ENCODE assay signal across 35 cellular contexts in the genomic region with DNA sequence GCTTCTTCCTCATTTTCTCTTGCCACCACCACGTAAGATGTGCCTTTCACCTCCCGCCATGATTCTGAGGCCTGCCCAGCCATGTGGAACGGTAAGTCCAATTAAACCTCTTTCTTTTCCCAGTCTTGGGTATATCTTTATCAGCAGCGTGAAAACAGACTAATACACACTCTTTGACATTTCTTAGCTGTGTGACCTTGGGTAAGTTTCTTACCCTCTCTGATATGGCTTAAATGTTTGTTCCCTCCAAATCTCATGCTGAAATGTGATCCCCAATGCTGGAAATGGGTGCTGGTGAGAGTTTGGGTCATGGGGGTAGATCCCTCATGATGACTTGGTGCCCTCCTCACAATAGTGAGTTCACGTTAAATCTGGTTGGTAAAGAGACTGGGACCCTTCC.
DNase-seq lines count a peak whose midpoint lies in the region; ATAC-seq, FAIRE-seq and TF ChIP-seq lines count a peak whose summit lies in the region.
"Had no signal": no experiment of that assay in that cellular context is flagged by ENCODE, and none has a peak within 500 bp of the region (broad histone marks: within the 10 kb centered on the region; RNA-seq: fewer than 3 reads in every experiment).

No MANE protein-coding gene starts in this region.

- dilution Hi-C loops in mammary epithelial cell (cut with HindIII; ENCODE audit: low sequenced_read_pairs) = no loop called here

- no peaks in the 10 kb centered on the region for H3K9me3 Mint-ChIP-seq in activated CD4-positive, alpha-beta T cell treated with anti-CD3 and anti-CD28 coated beads, Interleukin-2, amount 10 ng/mL, durations not matched to agents 24 days and 14 days
- no peaks in the 10 kb centered on the region for H3K9me3 Mint-ChIP-seq in activated CD4-positive, alpha-beta T cell treated with anti-CD3 and anti-CD28 coated beads for 36 hours (ENCODE audit: low read depth)
- no peaks in the 10 kb centered on the region for H3K9me3 Mint-ChIP-seq in MCF 10A (ENCODE audit: unreplicated experiment)
- H3K9me3 Mint-ChIP-seq: CD4-positive, alpha-beta T cell; CD8-positive, alpha-beta T cell had no signal

- no peak for ATAC-seq in activated CD4-positive, alpha-beta T cell treated with anti-CD3 and anti-CD28 coated beads for 36 hours
- ATAC-seq in K562 = no peak
- ATAC-seq in HG03432 (IDR thresholded peaks at IDR 0.05; ENCODE audit: unreplicated experiment) = no peak
- ATAC-seq: CD8-positive, alpha-beta T cell had no signal

- no peak for TF ChIP-seq EP300 in K562 (IDR thresholded peaks at IDR 0.05; ENCODE audit: low read length)
- TF ChIP-seq EP300 in esophagus muscularis mucosa (IDR thresholded peaks at IDR 0.05) = no peak

- BruUV-seq in MCF 10A (replicated peaks; lab: Mats Ljungman, UMichigan) = no TSS peak
- no TSS peak for BruUV-seq in mammary epithelial cell (replicated peaks; lab: Mats Ljungman, UMichigan)
- BruUV-seq in K562 (replicated peaks; lab: Mats Ljungman, UMichigan) = no TSS peak

- H3K27ac ChIP-seq in mammary epithelial cell (ENCODE audit: insufficient read depth, low read depth, low read length) = no peak overlapping the region
- no peak overlapping the region for H3K27ac ChIP-seq in K562 (ENCODE audit: extremely low read depth, low read depth, low read length)
- H3K27ac ChIP-seq in esophagus muscularis mucosa (replicated peaks in 1 of 4) = no peak overlapping the region
- H3K27ac ChIP-seq: 22Rv1; A549; BLaER1; BLaER1 treated with 17β-estradiol and CSF1 and Interleukin-3, amounts not matched to agents 10 nM and 100 nM; C4-2B had no signal

- no peak overlapping the region for H2AFZ ChIP-seq in mammary epithelial cell (ENCODE audit: low read depth, low read length)
- no peak overlapping the region for H2AFZ ChIP-seq in K562 (ENCODE audit: low read depth, low read length)

- H3K36me3 ChIP-seq in mammary epithelial cell (ENCODE audit: insufficient read depth, low read length) = no peaks in the 10 kb centered on the region
- H3K36me3 ChIP-seq in K562 (ENCODE audit: control insufficient read depth, insufficient read depth, low read length) = no peaks in the 10 kb centered on the region
- no peaks in the 10 kb centered on the region for H3K36me3 ChIP-seq in esophagus muscularis mucosa
- H3K36me3 ChIP-seq: BE2C; BLaER1; BLaER1 treated with 17β-estradiol and CSF1 and Interleukin-3, amounts not matched to agents 10 nM and 100 nM had no signal

- DNase-seq in activated CD4-positive, alpha-beta T cell treated with anti-CD3 and anti-CD28 coated beads, Interleukin-2, amount 10 ng/mL, durations not matched to agents 24 days and 14 days = peak; percentile 34
- DNase-seq in activated CD4-positive, alpha-beta T cell treated with anti-CD3 and anti-CD28 coated beads for 36 hours = no peak
- DNase-seq in MCF 10A (ENCODE audit: unreplicated experiment) (no peak), mammary epithelial cell (no peak), K562 (ENCODE audit: extremely low read depth in 1 of 4, low spot score in 3 of 4) (no peak), esophagus muscularis mucosa (ENCODE audit: extremely low spot score) (peak; percentile 50), NCI-H69 (lab: John Stamatoyannopoulos, UW) (no peak)
- DNase-seq: 8988T; ACHN; AML-193; BE2C; C1 segment of cervical spinal cord; Caco-2; Calu3; CD4-positive, alpha-beta memory T cell; CD4-positive, alpha-beta T cell; CD4-positive, CD25-positive, alpha-beta regulatory T cell; CD8-positive, alpha-beta memory T cell; CD8-positive, alpha-beta T cell; COR-L47; DMS 273 treated with DMSO at 0.1 percent for 48 hours; DMS79; DMS79 treated with DMSO at 0.1 percent for 48 hours; DND-41; EL had no signal

- H3K9me1 ChIP-seq in K562 (ENCODE audit: control insufficient read depth, insufficient read depth, low read length) = no peaks in the 10 kb centered on the region

- no peaks in the 10 kb centered on the region for H3K79me2 ChIP-seq in mammary epithelial cell (ENCODE audit: insufficient read depth, low read length)
- H3K79me2 ChIP-seq in K562 (ENCODE audit: control insufficient read depth, insufficient read depth, low read length) = no peaks in the 10 kb centered on the region

- H3K4me1 ChIP-seq in mammary epithelial cell (ENCODE audit: insufficient read depth, low read length) = no peaks in the 10 kb centered on the region
- H3K4me1 ChIP-seq in K562 (replicated peaks in 1 of 2; ENCODE audit: control insufficient read depth in 2 of 2, insufficient read depth in 2 of 2, low read length in 2 of 2) = no peaks in the 10 kb centered on the region
- no peaks in the 10 kb centered on the region for H3K4me1 ChIP-seq in esophagus muscularis mucosa
- H3K4me1 ChIP-seq: A549, BE2C, Caco-2 had no signal

- intact Hi-C loops in activated CD4-positive, alpha-beta T cell treated with anti-CD3 and anti-CD28 coated beads, Interleukin-2, amount 10 ng/mL, durations not matched to agents 24 days and 14 days (cut with micrococcal nuclease) = no loop called here
- intact Hi-C loops in activated CD4-positive, alpha-beta T cell treated with anti-CD3 and anti-CD28 coated beads for 36 hours (cut with DNase I, micrococcal nuclease) = no loop called here
- intact Hi-C loops in MCF 10A (cut with micrococcal nuclease) (loop anchor here (1.0 to 10.0 kb wide), 2 partner anchors 80 to 673 kb away; no protein-coding TSS in a partner anchor), mammary epithelial cell (cut with micrococcal nuclease) (no loop called here), K562 (cut with micrococcal nuclease) (no loop called here), esophagus muscularis mucosa (cut with DNase I) (no loop called here)

- in situ Hi-C loops in mammary epithelial cell (cut with MboI; ENCODE audit: low sequenced_read_pairs in 2 of 2) (no loop called here), K562 (cut with MboI) (no loop called here)

- no peak overlapping the region for H3K27ac Mint-ChIP-seq in activated CD4-positive, alpha-beta T cell treated with anti-CD3 and anti-CD28 coated beads, Interleukin-2, amount 10 ng/mL, durations not matched to agents 24 days and 14 days
- H3K27ac Mint-ChIP-seq in activated CD4-positive, alpha-beta T cell treated with anti-CD3 and anti-CD28 coated beads for 36 hours = no peak overlapping the region
- peak overlapping the region; percentile 1 for H3K27ac Mint-ChIP-seq in MCF 10A (ENCODE audit: low read depth, unreplicated experiment)
- H3K27ac Mint-ChIP-seq: B cell; CD14-positive monocyte; CD4-positive, alpha-beta memory T cell; CD4-positive, alpha-beta T cell; CD4-positive, CD25-positive, alpha-beta regulatory T cell; CD8-positive, alpha-beta memory T cell; CD8-positive, alpha-beta T cell had no signal

- H3K9ac ChIP-seq in mammary epithelial cell (ENCODE audit: insufficient read depth, low read length) = no peak overlapping the region
- H3K9ac ChIP-seq in K562 (ENCODE audit: insufficient read depth in 1 of 2, low read depth in 2 of 2, low read length in 2 of 2) = no peak overlapping the region
- H3K9ac ChIP-seq: BLaER1; BLaER1 treated with 17β-estradiol and CSF1 and Interleukin-3, amounts not matched to agents 10 nM and 100 nM had no signal

- no peak overlapping the region for H3K4me3 ChIP-seq in mammary epithelial cell (replicated peaks in 1 of 3; ENCODE audit: insufficient read depth in 1 of 3, low read depth in 2 of 3, low read length in 3 of 3)
- no peak overlapping the region for H3K4me3 ChIP-seq in K562
- H3K4me3 ChIP-seq in esophagus muscularis mucosa = no peak overlapping the region
- H3K4me3 ChIP-seq: A549; BLaER1; BLaER1 treated with 17β-estradiol and CSF1 and Interleukin-3, amounts not matched to agents 10 nM and 100 nM had no signal

- H3K27me3 ChIP-seq in mammary epithelial cell (ENCODE audit: insufficient read depth, low read length) (no peaks in the 10 kb centered on the region), K562 (ENCODE audit: control insufficient read depth in 2 of 2, insufficient read depth in 2 of 2, low read length in 2 of 2) (peaks cover 16 to 29% of the 10 kb centered on the region in 2 experiments), esophagus muscularis mucosa (peaks cover 0 to 18% (median 0%) of the 10 kb centered on the region in 4 donors)
- H3K27me3 ChIP-seq: BLaER1; BLaER1 treated with 17β-estradiol and CSF1 and Interleukin-3, amounts not matched to agents 10 nM and 100 nM had no signal

- FAIRE-seq in K562 (lab: Jason Lieb, UNC) = no peak
- FAIRE-seq: A204.1, A549, D721Med had no signal

- TF ChIP-seq POLR2A in K562 (conservative IDR thresholded peaks at IDR 0.05) (no peak), esophagus muscularis mucosa (IDR thresholded peaks at IDR 0.05; ENCODE audit: low read depth) (no peak)

- no peaks in the 10 kb centered on the region for H3K36me3 Mint-ChIP-seq in activated CD4-positive, alpha-beta T cell treated with anti-CD3 and anti-CD28 coated beads, Interleukin-2, amount 10 ng/mL, durations not matched to agents 24 days and 14 days (ENCODE audit: low read depth)
- no peaks in the 10 kb centered on the region for H3K36me3 Mint-ChIP-seq in activated CD4-positive, alpha-beta T cell treated with anti-CD3 and anti-CD28 coated beads for 36 hours (ENCODE audit: low read depth)
- H3K36me3 Mint-ChIP-seq in MCF 10A (ENCODE audit: insufficient read depth, unreplicated experiment) = no peaks in the 10 kb centered on the region
- H3K36me3 Mint-ChIP-seq: CD14-positive monocyte; CD4-positive, alpha-beta memory T cell; CD4-positive, CD25-positive, alpha-beta regulatory T cell; CD8-positive, alpha-beta memory T cell; CD8-positive, alpha-beta T cell had no signal

- TF ChIP-seq CTCF in MCF 10A (IDR thresholded peaks at IDR 0.05; ENCODE audit: unreplicated experiment) (no peak), mammary epithelial cell (conservative IDR thresholded peaks at IDR 0.05 in 1 of 2, IDR thresholded peaks at IDR 0.05 in 1 of 2; ENCODE audit: extremely low read depth in 1 of 2, insufficient read depth in 1 of 2, low read depth in 1 of 2, low read length in 2 of 2) (no peak), K562 (IDR thresholded peaks at IDR 0.05 in 2 of 3, conservative IDR thresholded peaks at IDR 0.05 in 1 of 3; ENCODE audit: insufficient read depth in 2 of 3, low read depth in 1 of 3, low read length in 3 of 3) (no peak), esophagus muscularis mucosa (IDR thresholded peaks at IDR 0.05) (no peak)

- H3K27me3 Mint-ChIP-seq in activated CD4-positive, alpha-beta T cell treated with anti-CD3 and anti-CD28 coated beads, Interleukin-2, amount 10 ng/mL, durations not matched to agents 24 days and 14 days = no peaks in the 10 kb centered on the region
- H3K27me3 Mint-ChIP-seq in activated CD4-positive, alpha-beta T cell treated with anti-CD3 and anti-CD28 coated beads for 36 hours = peaks cover 14% of the 10 kb centered on the region
- H3K27me3 Mint-ChIP-seq in MCF 10A (ENCODE audit: insufficient read depth, unreplicated experiment) = peaks cover 9% of the 10 kb centered on the region
- H3K27me3 Mint-ChIP-seq: CD4-positive, CD25-positive, alpha-beta regulatory T cell had no signal

- H3K4me2 ChIP-seq in mammary epithelial cell (ENCODE audit: insufficient read depth, low read depth, low read length) (no peak overlapping the region), K562 (ENCODE audit: insufficient read depth, low read length) (no peak overlapping the region)
- H3K4me2 ChIP-seq: A549; BLaER1; BLaER1 treated with 17β-estradiol and CSF1 and Interleukin-3, amounts not matched to agents 10 nM and 100 nM had no signal

- no peak overlapping the region for H3K4me3 Mint-ChIP-seq in activated CD4-positive, alpha-beta T cell treated with anti-CD3 and anti-CD28 coated beads, Interleukin-2, amount 10 ng/mL, durations not matched to agents 24 days and 14 days
- H3K4me3 Mint-ChIP-seq in activated CD4-positive, alpha-beta T cell treated with anti-CD3 and anti-CD28 coated beads for 36 hours = no peak overlapping the region
- no peak overlapping the region for H3K4me3 Mint-ChIP-seq in MCF 10A (ENCODE audit: unreplicated experiment)
- H3K4me3 Mint-ChIP-seq: B cell; CD14-positive monocyte; CD4-positive, alpha-beta memory T cell; CD4-positive, alpha-beta T cell; CD4-positive, CD25-positive, alpha-beta regulatory T cell; CD8-positive, alpha-beta memory T cell; CD8-positive, alpha-beta T cell had no signal

- POLR2A ChIA-PET in activated CD4-positive, alpha-beta T cell treated with anti-CD3 and anti-CD28 coated beads for 36 hours (lab: Charles Lee) = no interaction called here
- POLR2A ChIA-PET in MCF 10A (lab: Yijun Ruan, JAX) = no interaction called here
- POLR2A ChIA-PET in K562 (lab: Yijun Ruan, JAX) = no interaction called here

- peaks cover 9% of the 10 kb centered on the region for H3K9me3 ChIP-seq in mammary epithelial cell (replicated peaks; ENCODE audit: insufficient read depth, low read length)
- H3K9me3 ChIP-seq in K562 (replicated peaks; ENCODE audit: control insufficient read depth, insufficient read depth, low read depth, low read length) = no peaks in the 10 kb centered on the region
- H3K9me3 ChIP-seq in esophagus muscularis mucosa = no peaks in the 10 kb centered on the region
- H3K9me3 ChIP-seq: A549, BE2C, Caco-2 had no signal

- H4K20me1 ChIP-seq in mammary epithelial cell (ENCODE audit: insufficient read depth, low read length) (no peaks in the 10 kb centered on the region), K562 (replicated peaks; ENCODE audit: control insufficient read depth, insufficient read depth, low read length) (no peaks in the 10 kb centered on the region; the same call in 1 of the 2 replicates)
- H4K20me1 ChIP-seq: BLaER1; BLaER1 treated with 17β-estradiol and CSF1 and Interleukin-3, amounts not matched to agents 10 nM and 100 nM had no signal

- CTCF ChIA-PET in activated CD4-positive, alpha-beta T cell treated with anti-CD3 and anti-CD28 coated beads for 36 hours (lab: Charles Lee) = no interaction called here
- CTCF ChIA-PET in MCF 10A (lab: Yijun Ruan, JAX) = interaction anchor here (1.2 kb wide), 1 partner anchor 8 kb away, joined by 3 read pairs; no protein-coding TSS in a partner anchor
- CTCF ChIA-PET in mammary epithelial cell (lab: Charles Lee; ENCODE audit: low non-redundant PET) = no interaction called here
- CTCF ChIA-PET in K562 (lab: Yijun Ruan, JAX; ENCODE audit: low intra/inter-chr PET ratio) = no interaction called here

- 83% methylated on average over 5 of the region's 5 CpGs for WGBS in mammary epithelial cell (ENCODE audit: low coverage, missing lambda C conversion rate)
- 1% methylated on average over 5 of the region's 5 CpGs for WGBS in K562 (ENCODE audit: insufficient coverage, low coverage, missing lambda C conversion rate)
- WGBS in esophagus muscularis mucosa = 89% methylated on average over 5 of the region's 5 CpGs

- TF ChIP-seq RAD21 in K562 (CRISPR knock-in tag; conservative IDR thresholded peaks at IDR 0.05 in 1 of 2, IDR thresholded peaks at IDR 0.05 in 1 of 2) = no peak

- no peaks in the 10 kb centered on the region for H3K4me1 Mint-ChIP-seq in activated CD4-positive, alpha-beta T cell treated with anti-CD3 and anti-CD28 coated beads, Interleukin-2, amount 10 ng/mL, durations not matched to agents 24 days and 14 days
- H3K4me1 Mint-ChIP-seq in activated CD4-positive, alpha-beta T cell treated with anti-CD3 and anti-CD28 coated beads for 36 hours = no peaks in the 10 kb centered on the region
- no peaks in the 10 kb centered on the region for H3K4me1 Mint-ChIP-seq in MCF 10A (ENCODE audit: insufficient read depth, unreplicated experiment)
- H3K4me1 Mint-ChIP-seq: B cell; CD14-positive monocyte; CD4-positive, alpha-beta memory T cell; CD4-positive, CD25-positive, alpha-beta regulatory T cell; CD8-positive, alpha-beta memory T cell had no signal

Comparison
In these comparisons a context has a peak if more than half of its experiments do, and no peak if none do; other contexts are left out.
1. DNase-seq: peak in activated CD4-positive, alpha-beta T cell treated with anti-CD3 and anti-CD28 coated beads, Interleukin-2, amount 10 ng/mL, durations not matched to agents 24 days and 14 days (single experiment) and esophagus muscularis mucosa (single experiment); none in activated CD4-positive, alpha-beta T cell treated with anti-CD3 and anti-CD28 coated beads for 36 hours (single experiment), MCF 10A (single experiment), mammary epithelial cell (single experiment), K562 (0 of 4) and NCI-H69 (single experiment).